In the genomic region with DNA sequence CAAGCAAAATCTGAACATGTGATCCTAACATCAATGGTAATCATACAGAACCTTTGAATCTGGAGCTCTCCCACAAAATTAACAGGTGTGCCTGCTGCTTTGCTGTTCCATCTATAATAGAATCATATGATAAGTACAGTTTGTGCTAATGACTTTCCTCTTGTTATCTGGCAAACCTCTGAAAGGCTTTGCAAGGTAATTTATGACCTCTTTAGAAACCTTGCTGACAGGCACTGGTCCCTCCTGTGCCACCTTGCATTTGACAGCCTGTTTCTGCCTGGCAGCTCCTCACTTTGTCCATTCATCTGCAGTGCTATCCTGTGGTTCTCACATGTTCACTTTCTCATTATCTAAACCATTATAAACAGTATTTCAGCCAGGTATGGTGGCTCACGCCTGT, we compare ENCODE assay signal across 9 cellular contexts.
"Had no signal": no experiment of that assay in that cellular context is flagged by ENCODE, and none has a peak within 500 bp of the region (broad histone marks: within the 10 kb centered on the region; RNA-seq: fewer than 3 reads in every experiment).

No MANE protein-coding gene starts in this region.

- DNase-seq: activated B cell treated with CpG ODN at 0.5 μM for 24 hours; activated CD4-positive, alpha-beta T cell treated with anti-CD3 and anti-CD28 coated beads, Interleukin-2, amount 10 ng/mL, durations not matched to agents 24 days and 14 days; activated CD8-positive, alpha-beta T cell treated with anti-CD3 and anti-CD28 coated beads, Interleukin-2, amount 10 ng/mL, durations not matched to agents 7 days and 5 days; aorta; foreskin melanocyte; left ventricle myocardium superior; naive thymus-derived CD8-positive, alpha-beta T cell; pancreas had no signal

- ATAC-seq: activated CD8-positive, alpha-beta T cell treated with anti-CD3 and anti-CD28 coated beads, Interleukin-2, amount 10 ng/mL, durations not matched to agents 7 days and 5 days; left ventricle myocardium superior; naive thymus-derived CD8-positive, alpha-beta T cell; pancreas; sciatic nerve had no signal
